31 cellular contexts compared by ENCODE assay signal in the genomic region with DNA sequence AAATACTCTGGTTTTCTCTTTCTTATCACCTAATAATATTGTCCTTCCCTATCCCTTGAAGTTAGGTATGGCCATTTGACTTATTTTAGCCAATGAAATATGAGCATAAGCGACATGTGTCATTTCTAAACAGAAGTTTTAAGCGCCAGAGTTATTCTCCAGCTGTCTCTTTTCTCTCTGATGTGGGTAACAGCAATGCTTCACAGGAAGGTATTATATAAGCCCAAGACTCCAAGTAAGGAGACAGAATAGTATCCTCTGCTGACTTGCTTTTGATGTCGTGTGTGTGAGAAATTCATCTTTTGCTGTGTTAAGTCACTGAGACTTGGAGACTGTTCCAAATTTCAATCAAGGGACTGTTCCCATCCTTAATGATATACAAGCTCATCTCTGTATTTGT.
"Had no signal": no experiment of that assay in that cellular context is flagged by ENCODE, and none has a peak within 500 bp of the region (broad histone marks: within the 10 kb centered on the region; RNA-seq: fewer than 3 reads in every experiment).

No MANE protein-coding gene starts in this region.

- H3K27me3 Mint-ChIP-seq: progenitor cell of endocrine pancreas; stimulated activated memory B cell treated with anti-CD40 and anti-IgM and Interleukin-4, amounts not matched to agents 10 μg/mL and 1 μg/mL and 100 μg/mL, for 72 hours; type B pancreatic cell had no signal

- H3K4me1 Mint-ChIP-seq: natural killer cell; neural progenitor cell; stimulated activated memory B cell treated with anti-CD40 and anti-IgM and Interleukin-4, amounts not matched to agents 10 μg/mL and 1 μg/mL and 100 μg/mL, for 72 hours; stimulated activated naive CD8-positive, alpha-beta T cell treated with anti-CD3 and anti-CD28 coated beads, Interleukin-15, amount 100 ng/mL, for 72 hours had no signal

- H3K36me3 Mint-ChIP-seq: natural killer cell; neural progenitor cell; stimulated activated memory B cell treated with anti-CD40 and anti-IgM and Interleukin-4, amounts not matched to agents 10 μg/mL and 1 μg/mL and 100 μg/mL, for 72 hours had no signal

- H3K9me3 Mint-ChIP-seq: type B pancreatic cell had no signal

- H3K4me3 Mint-ChIP-seq: natural killer cell; nephron; neural progenitor cell; stimulated activated memory B cell treated with anti-CD40 and anti-IgM and Interleukin-4, amounts not matched to agents 10 μg/mL and 1 μg/mL and 100 μg/mL, for 72 hours; stimulated activated naive CD8-positive, alpha-beta T cell treated with anti-CD3 and anti-CD28 coated beads, Interleukin-15, amount 100 ng/mL, for 72 hours; type B pancreatic cell had no signal

- H3K27ac Mint-ChIP-seq: natural killer cell; nephron; neural progenitor cell; progenitor cell of endocrine pancreas; stimulated activated memory B cell treated with anti-CD40 and anti-IgM and Interleukin-4, amounts not matched to agents 10 μg/mL and 1 μg/mL and 100 μg/mL, for 72 hours; stimulated activated naive CD8-positive, alpha-beta T cell treated with anti-CD3 and anti-CD28 coated beads, Interleukin-15, amount 100 ng/mL, for 72 hours; type B pancreatic cell had no signal

- DNase-seq: natural killer cell; occipital lobe; ovary; posterior cingulate gyrus; psoas muscle; right cardiac atrium; right lobe of liver; sigmoid colon; spleen; stimulated activated CD4-positive, alpha-beta T cell treated with anti-CD3 and anti-CD28 coated beads, Interleukin-12 subunit alpha, Interleukin-12 subunit beta, amount 100 ng/mL, for 4 hours; stimulated activated CD4-positive, alpha-beta T cell treated with anti-CD3 and anti-CD28 coated beads, Interleukin-1b, Interleukin-23, amount 100 ng/mL, for 48 hours; stimulated activated CD4-positive, alpha-beta T cell treated with anti-CD3 and anti-CD28 coated beads, Interleukin-4, amount 100 ng/mL, for 1 hour; stimulated activated CD4-positive, alpha-beta T cell treated with anti-CD3 and anti-CD28 coated beads, Interleukin-4, amount 100 ng/mL, for 4 hours; stimulated activated CD8-positive, alpha-beta memory T cell treated with anti-CD3 and anti-CD28 coated beads, Interleukin-4, amount 100 ng/mL, for 48 hours; stimulated activated naive CD4-positive, alpha-beta T cell; stimulated activated naive CD8-positive, alpha-beta T cell treated with anti-CD3 and anti-CD28 coated beads, Interleukin-15, amount 100 ng/mL, for 72 hours; stimulated activated naive CD8-positive, alpha-beta T cell treated with anti-CD3 and anti-CD28 coated beads, Interleukin-15, Interleukin-2, amounts not matched to agents 100 U/mL and 50 U/mL, for 24 hours; substantia nigra; testis; tibial artery; transverse colon; upper lobe of right lung; uterus had no signal

- H3K4me3 ChIP-seq: neural progenitor cell, ovary, psoas muscle, right lobe of liver, sigmoid colon, skin epidermis, smooth muscle cell, spleen, suprapubic skin, testis, tibial artery, transverse colon, upper lobe of right lung, uterus had no signal

- ATAC-seq: natural killer cell; psoas muscle; right cardiac atrium; right lobe of liver; stimulated activated memory B cell treated with anti-CD40 and anti-IgM and Interleukin-4, amounts not matched to agents 10 μg/mL and 1 μg/mL and 100 μg/mL, for 72 hours; stimulated activated naive CD8-positive, alpha-beta T cell treated with anti-CD3 and anti-CD28 coated beads, Interleukin-15, amount 100 ng/mL, for 72 hours; stimulated activated naive CD8-positive, alpha-beta T cell treated with anti-CD3 and anti-CD28 coated beads, Interleukin-15, Interleukin-2, amounts not matched to agents 100 U/mL and 50 U/mL, for 24 hours; upper lobe of right lung had no signal
